Comparison of ENCODE assay signal across 27 cellular contexts in the genomic region with DNA sequence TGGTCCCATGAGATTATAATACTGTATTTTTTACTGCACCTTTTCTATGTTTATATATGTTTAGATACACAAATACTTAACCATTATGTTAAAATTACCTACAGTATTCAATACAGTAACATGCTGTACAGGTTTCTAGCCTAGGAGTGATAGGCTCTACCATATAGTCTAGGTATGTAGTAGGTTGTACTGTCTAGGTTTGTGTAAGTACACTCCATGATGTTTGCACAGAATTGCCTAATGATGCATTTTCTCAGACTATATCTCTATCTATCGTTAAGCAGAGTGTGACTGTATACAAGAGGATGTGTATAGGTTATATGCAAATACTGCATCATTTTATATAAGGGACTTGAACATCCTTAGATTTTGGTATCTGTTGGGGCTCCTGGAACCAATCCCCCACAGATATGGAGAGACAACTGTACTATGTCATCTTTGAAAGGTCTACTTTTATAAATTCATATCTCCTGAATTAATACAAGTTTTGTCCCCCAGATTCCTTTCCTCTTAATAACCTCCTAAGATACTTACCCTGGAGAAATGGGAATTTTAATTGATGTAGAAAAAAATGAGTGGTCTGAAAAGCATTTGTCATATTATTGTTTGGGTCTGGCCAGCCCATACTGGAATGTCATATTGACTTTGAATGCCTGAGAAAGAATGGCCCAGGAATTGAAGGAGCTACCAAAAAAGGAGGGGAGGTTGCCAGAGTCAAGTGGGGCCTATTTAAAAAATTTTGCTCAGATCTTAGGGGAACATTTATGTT. TPM values are rescaled to one million over a fixed set of nuclear protein-coding genes. Genes with fewer than 3 reads are reported as not detected.
A peak's percentile ranks its signal among the peaks of the same experiment; 100 is the strongest.
DNase-seq lines count a peak whose midpoint lies in the region; ATAC-seq, FAIRE-seq and TF ChIP-seq lines count a peak whose summit lies in the region.
"Had no signal": no experiment of that assay in that cellular context is flagged by ENCODE, and none has a peak within 500 bp of the region (broad histone marks: within the 10 kb centered on the region; RNA-seq: fewer than 3 reads in every experiment).

No MANE protein-coding gene starts in this region.

- no peak for DNase-seq in D721Med (ENCODE audit: insufficient read length, low spot score)
- DNase-seq in HS-5 (ENCODE audit: low read depth), result peak; percentile 35
- DNase-seq in astrocyte of the hippocampus (ENCODE audit: low read depth, low spot score), result peak; percentile 70
- DNase-seq in osteoblast (ENCODE audit: insufficient read length, low spot score, missing footprints), result peak; percentile 32
- no peak for DNase-seq in NOMO-1 (lab: John Stamatoyannopoulos, UW; ENCODE audit: unreplicated experiment in 2 of 2)
- DNase-seq in activated gamma-delta T cell treated with Interleukin-2 at 50 U/mL for 16 hours, result no peak
- DNase-seq: activated CD4-positive, alpha-beta memory T cell treated with anti-CD3 and anti-CD28 coated beads, Interleukin-2, amount 10 ng/mL, durations not matched to agents 7 days and 5 days; activated effector memory CD4-positive, alpha-beta T cell treated with Interleukin-2 at 50 U/mL for 16 hours; activated T-cell treated with anti-CD3 and anti-CD28 coated beads for 4 hours; heart right ventricle; left lung; mesendoderm; naive B cell; NCI-H1105 treated with DMSO at 0.1 percent for 48 hours; NCI-H2029 treated with DMSO at 0.1 percent for 48 hours; NCI-H345; NCI-H748 treated with DMSO at 0.1 percent for 48 hours; nucleus accumbens; Right ventricle myocardium superior; stimulated activated naive CD4-positive, alpha-beta T cell treated with Interleukin-2 at 50 U/mL for 16 hours; testis; uterus had no signal

- H4K20me1 ChIP-seq in osteoblast (ENCODE audit: insufficient read depth, low read length), result peaks cover 24% of the 10 kb centered on the region

- peaks cover 21% of the 10 kb centered on the region for H3K4me1 ChIP-seq in osteoblast (ENCODE audit: insufficient read depth, low read length)
- H3K4me1 ChIP-seq: left lung had no signal

- ATAC-seq in GM21528 (IDR thresholded peaks at IDR 0.05; ENCODE audit: low FRiP score, unreplicated experiment), result no peak
- no peak for ATAC-seq in HG03439 (IDR thresholded peaks at IDR 0.05; ENCODE audit: unreplicated experiment)
- ATAC-seq: activated CD4-positive, CD25-positive, alpha-beta regulatory T cell treated with anti-CD3 and anti-CD28 coated beads, Interleukin-2, amount 50 U/mL, for 24 hours; foreskin keratinocyte; heart right ventricle; left lung; sciatic nerve had no signal

- H3K4me2 ChIP-seq in osteoblast (ENCODE audit: insufficient read depth, low read length), result no peak overlapping the region

- H3K27ac ChIP-seq in osteoblast (ENCODE audit: low read depth, low read length), result peak overlapping the region; percentile 16
- H3K27ac ChIP-seq: foreskin keratinocyte, heart right ventricle, left lung, testis, uterus had no signal

- H3K79me2 ChIP-seq in osteoblast (ENCODE audit: insufficient read depth, low read length), result peaks cover 89% of the 10 kb centered on the region

- H3K27me3 ChIP-seq in osteoblast (ENCODE audit: insufficient read depth, low read length), result no peaks in the 10 kb centered on the region
- H3K27me3 ChIP-seq: foreskin keratinocyte, heart right ventricle, left lung, testis, uterus had no signal

- H2AFZ ChIP-seq in osteoblast (ENCODE audit: low read length), result no peak overlapping the region

- H3K4me3 ChIP-seq in osteoblast (ENCODE audit: insufficient read depth, low read length), result no peak overlapping the region
- H3K4me3 ChIP-seq: heart right ventricle, left lung, testis, uterus had no signal

- TF ChIP-seq CTCF in D721Med (IDR thresholded peaks at IDR 0.05; ENCODE audit: insufficient read depth, missing control alignments), result no peak
- TF ChIP-seq CTCF in osteoblast (IDR thresholded peaks at IDR 0.05; ENCODE audit: extremely low read depth, low read depth, low read length), result no peak

- no peaks in the 10 kb centered on the region for H3K9me3 ChIP-seq in osteoblast (ENCODE audit: low read depth, low read length)
- H3K9me3 ChIP-seq: heart right ventricle, left lung, testis, uterus had no signal

- no peaks in the 10 kb centered on the region for H3K36me3 ChIP-seq in osteoblast (ENCODE audit: insufficient read depth, low read length)
- H3K36me3 ChIP-seq: heart right ventricle, left lung, uterus had no signal

- FAIRE-seq in D721Med (lab: Jason Lieb, UNC), result peak; percentile 53

RNA-seq across cellular contexts. Expression of a gene that starts 36.6 kb away (rescaled TPM):
- 81.0 and 96.3 TPM in 2 replicates for total RNA-seq in osteoblast

Comparison
In these comparisons a context has a peak if more than half of its experiments do, and no peak if none do; other contexts are left out.
1. DNase-seq: peak in HS-5 (single experiment), astrocyte of the hippocampus (single experiment) and osteoblast (single experiment); none in D721Med (single experiment), NOMO-1 (0 of 2) and activated gamma-delta T cell treated with Interleukin-2 at 50 U/mL for 16 hours (single experiment).